Comparison of ENCODE assay signal across 8 cellular contexts in the genomic region with DNA sequence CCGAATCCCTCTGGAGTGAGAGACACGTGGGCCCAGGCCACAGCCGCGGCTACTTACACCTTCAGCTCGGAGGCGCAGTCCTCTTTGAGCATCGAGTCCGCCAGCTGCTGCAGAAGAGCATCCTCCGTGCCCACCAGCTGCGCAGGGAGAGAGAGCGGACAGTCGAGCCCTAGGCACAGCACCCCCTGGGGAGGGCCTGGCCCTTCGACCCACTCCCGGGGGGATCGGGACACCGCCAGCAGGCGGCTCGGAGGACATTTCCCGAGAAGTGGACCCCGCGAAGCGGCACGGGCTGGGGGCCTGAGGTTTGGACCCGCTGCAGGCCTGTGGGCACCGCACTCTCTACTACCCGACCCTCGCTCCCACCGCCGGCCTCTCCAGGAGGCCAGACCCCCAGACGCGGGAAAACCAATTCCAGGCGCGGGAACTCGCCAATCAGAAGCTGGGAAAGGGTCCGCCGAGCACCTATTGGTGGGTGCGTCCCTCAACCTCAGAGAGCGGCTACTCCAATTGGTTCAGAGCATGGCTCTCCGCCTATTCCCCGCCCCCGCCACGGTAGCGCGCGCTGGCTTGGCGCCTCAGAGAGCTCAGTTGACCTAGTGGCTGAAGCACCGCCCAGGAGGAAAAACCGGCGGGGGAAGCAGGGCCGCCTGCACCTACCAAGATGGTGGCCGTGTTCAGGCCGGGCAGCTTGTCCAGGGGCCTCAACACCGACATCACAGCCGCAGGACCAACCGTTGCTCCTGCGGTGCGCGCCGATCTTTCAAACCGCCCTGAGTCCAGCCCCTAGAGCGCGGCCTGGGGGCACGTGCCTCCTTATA. TPM values are rescaled to one million over a fixed set of nuclear protein-coding genes. Genes with fewer than 3 reads are reported as not detected.
DNase-seq lines count a peak whose midpoint lies in the region; ATAC-seq, FAIRE-seq and TF ChIP-seq lines count a peak whose summit lies in the region.

A gene with protein sequence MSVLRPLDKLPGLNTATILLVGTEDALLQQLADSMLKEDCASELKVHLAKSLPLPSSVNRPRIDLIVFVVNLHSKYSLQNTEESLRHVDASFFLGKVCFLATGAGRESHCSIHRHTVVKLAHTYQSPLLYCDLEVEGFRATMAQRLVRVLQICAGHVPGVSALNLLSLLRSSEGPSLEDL (minus strand): TSS at position 793 of the 821 bp plus-strand sequence. CDS start 76 bp downstream, at position 717.

- peak within 1 kb of the TSS; percentile 49; the same call in 1 of the 2 replicates for H3K27ac Mint-ChIP-seq in WTC11

- H3K4me3 Mint-ChIP-seq in WTC11, result peak within 1 kb of the TSS; percentile 73

- H3K4me1 Mint-ChIP-seq in WTC11, result peaks cover 43% of the 10 kb centered on the region

- peak; percentile 77 for ATAC-seq in GM18909 (IDR thresholded peaks at IDR 0.05; ENCODE audit: poor library complexity, unreplicated experiment)
- peak; percentile 68 for ATAC-seq in HG03159 (IDR thresholded peaks at IDR 0.05; ENCODE audit: unreplicated experiment)
- ATAC-seq in WTC11, result peak; percentile 93

- no peaks in the 10 kb centered on the region for H3K9me3 Mint-ChIP-seq in WTC11

- H3K4me3 ChIP-seq in AG09309 (ENCODE audit: control insufficient read depth, low read depth, low read length) (peak within 1 kb of the TSS; percentile 60), cardiac fibroblast (replicated peaks in 1 of 2; ENCODE audit: low read depth in 2 of 2, low read length in 2 of 2) (peak within 1 kb of the TSS; percentile 84 to 86), small intestine (ENCODE audit: low read depth in 1 of 2, low read length in 2 of 2) (peak within 1 kb of the TSS; percentile 59)

- no peaks in the 10 kb centered on the region for H3K4me1 ChIP-seq in small intestine (ENCODE audit: control insufficient read depth in 2 of 2, insufficient read depth in 1 of 2, low read depth in 1 of 2, low read length in 1 of 2)

- 0% methylated on average over 61 to 63 of the region's 63 CpGs for WGBS in small intestine, 3 donors

- H3K36me3 Mint-ChIP-seq in WTC11, result peaks cover 34% of the 10 kb centered on the region

- peaks cover 4% of the 10 kb centered on the region; the same call in 1 of the 2 replicates for H3K27me3 Mint-ChIP-seq in WTC11 (ENCODE audit: low read depth)

- no peaks in the 10 kb centered on the region for H3K36me3 ChIP-seq in small intestine (ENCODE audit: control insufficient read depth in 2 of 2, insufficient read depth in 2 of 2, low read length in 2 of 2)

- FAIRE-seq in small intestine (lab: Jason Lieb, UNC), result no peak

- POLR2A ChIA-PET in WTC11 (lab: Charles Lee), result interaction anchor here (0.7 to 1.2 kb wide), 12 partner anchors 11 to 249 kb away, joined by 3 to 6 read pairs (median 4); partner anchors contain the start of genes CCDC134, NDUFA6 and SREBF2

- no peaks in the 10 kb centered on the region for H3K27me3 ChIP-seq in small intestine (ENCODE audit: control insufficient read depth in 2 of 2, insufficient read depth in 2 of 2, low read length in 2 of 2)

- no peaks in the 10 kb centered on the region for H3K9me3 ChIP-seq in small intestine (ENCODE audit: control insufficient read depth, low read depth)

- H3K27ac ChIP-seq in small intestine (ENCODE audit: low read depth in 1 of 2, low read length in 1 of 2), result peak within 1 kb of the TSS in 1 of 2 donors; percentile 1

- peak; percentile 45 for TF ChIP-seq CTCF in AG09309 (IDR thresholded peaks at IDR 0.05; ENCODE audit: control insufficient read depth, insufficient read depth, low read depth, low read length, missing control alignments)
- no peak for TF ChIP-seq CTCF in WTC11 (IDR thresholded peaks at IDR 0.05)
- TF ChIP-seq CTCF in cardiac fibroblast (IDR thresholded peaks at IDR 0.05; ENCODE audit: low read depth, low read length), result peak; percentile 12

- CTCF ChIA-PET in WTC11 (lab: Charles Lee), result interaction anchor here (0.7 to 2.8 kb wide), 24 partner anchors 9 to 497 kb away, joined by 3 to 35 read pairs (median 8); partner anchors contain the start of genes CCDC134, MEI1, NDUFA6 and SREBF2

- peak; percentile 61 for DNase-seq in AG09309 (ENCODE audit: low read depth)
- peak; percentile 92 for DNase-seq in NCI-H2227 treated with DMSO at 0.1 percent for 48 hours (lab: John Stamatoyannopoulos, UW)
- peak; percentile 95 for DNase-seq in WTC11 (ENCODE audit: low spot score)
- peak; percentile 93 to 95 for DNase-seq in cardiac fibroblast (ENCODE audit: low read depth in 2 of 2)
- peak; percentile 92 for DNase-seq in iPS-NIHi7 (ENCODE audit: extremely low spot score)
- peak; percentile 95 for DNase-seq in small intestine

TF ChIP-seq in WTC11, 78 proteins besides CTCF, POLR2A, EP300 and RAD21 (continues in another document):
- TF ChIP-seq, protein P1, sequence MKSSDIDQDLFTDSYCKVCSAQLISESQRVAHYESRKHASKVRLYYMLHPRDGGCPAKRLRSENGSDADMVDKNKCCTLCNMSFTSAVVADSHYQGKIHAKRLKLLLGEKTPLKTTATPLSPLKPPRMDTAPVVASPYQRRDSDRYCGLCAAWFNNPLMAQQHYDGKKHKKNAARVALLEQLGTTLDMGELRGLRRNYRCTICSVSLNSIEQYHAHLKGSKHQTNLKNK (CRISPR knock-in tag; IDR thresholded peaks at IDR 0.05), result no peak
- TF ChIP-seq SOX15 (CRISPR knock-in tag; IDR thresholded peaks at IDR 0.05) (no peak), NR3C1 (CRISPR knock-in tag; conservative IDR thresholded peaks at IDR 0.05; ENCODE audit: low read depth) (no peak), PREB (CRISPR knock-in tag; IDR thresholded peaks at IDR 0.05; ENCODE audit: borderline replicate concordance) (peak; percentile 61; the same call in 1 of the 2 replicates), ZNF138 (CRISPR knock-in tag; conservative IDR thresholded peaks at IDR 0.05) (no peak), ZNF423 (CRISPR knock-in tag; IDR thresholded peaks at IDR 0.05) (peak; percentile 81), IRF2 (CRISPR knock-in tag; IDR thresholded peaks at IDR 0.05; ENCODE audit: borderline replicate concordance, low read depth) (no peak), JUN (CRISPR knock-in tag; IDR thresholded peaks at IDR 0.05) (no peak), PRDM15 (CRISPR knock-in tag; IDR thresholded peaks at IDR 0.05) (peak; percentile 55), KAT7 (CRISPR knock-in tag; IDR thresholded peaks at IDR 0.05; ENCODE audit: borderline replicate concordance) (peak; percentile 80; the same call in 1 of the 2 replicates), RORB (CRISPR knock-in tag; IDR thresholded peaks at IDR 0.05) (no peak)
- TF ChIP-seq, protein P2, sequence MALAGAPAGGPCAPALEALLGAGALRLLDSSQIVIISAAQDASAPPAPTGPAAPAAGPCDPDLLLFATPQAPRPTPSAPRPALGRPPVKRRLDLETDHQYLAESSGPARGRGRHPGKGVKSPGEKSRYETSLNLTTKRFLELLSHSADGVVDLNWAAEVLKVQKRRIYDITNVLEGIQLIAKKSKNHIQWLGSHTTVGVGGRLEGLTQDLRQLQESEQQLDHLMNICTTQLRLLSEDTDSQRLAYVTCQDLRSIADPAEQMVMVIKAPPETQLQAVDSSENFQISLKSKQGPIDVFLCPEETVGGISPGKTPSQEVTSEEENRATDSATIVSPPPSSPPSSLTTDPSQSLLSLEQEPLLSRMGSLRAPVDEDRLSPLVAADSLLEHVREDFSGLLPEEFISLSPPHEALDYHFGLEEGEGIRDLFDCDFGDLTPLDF (CRISPR knock-in tag; IDR thresholded peaks at IDR 0.05), result peak; percentile 60

RNA-seq across cellular contexts. Expression of the gene that starts here (rescaled TPM):
- 40.3 to 43.7 TPM (median 41.7 TPM) in 3 replicates for total RNA-seq in WTC11 (2021)
- polyA plus RNA-seq in small intestine, result 10 to 100 TPM in 1 of 3 donors, 1 to 10 TPM in 2; 2.2 to 42.0 (median 4.7) TPM
